Comparison of ENCODE assay signal across 8 cellular contexts in genomic region chr3:158794936-158795518, GRCh38. TPM values are rescaled to one million over a fixed set of nuclear protein-coding genes. Genes with fewer than 3 reads are reported as not detected.
DNase-seq lines count a peak whose midpoint lies in the region; ATAC-seq and TF ChIP-seq lines count a peak whose summit lies in the region.

No MANE protein-coding gene starts in this region.

- TF ChIP-seq RAD21 in SK-N-SH (IDR thresholded peaks at IDR 0.05; ENCODE audit: low read length) = peak; percentile 41; the same call in 1 of the 2 replicates

- no peaks in the 10 kb centered on the region for H3K79me2 ChIP-seq in SK-N-SH (ENCODE audit: insufficient read depth)

- CTCF ChIA-PET in CD4-positive, alpha-beta T cell (lab: Charles Lee) = interaction anchor here (0.7 to 1.5 kb wide), 4 partner anchors 9 to 136 kb away, joined by 3 to 5 read pairs (median 4); no protein-coding TSS in a partner anchor
- CTCF ChIA-PET in SK-N-SH (lab: Yijun Ruan, JAX) = interaction anchor here (0.5 to 2.5 kb wide), 12 partner anchors 9 to 766 kb away, joined by 3 to 14 read pairs (median 4); no protein-coding TSS in a partner anchor

- H3K27me3 ChIP-seq in CD4-positive, alpha-beta T cell (ENCODE audit: control insufficient read depth, insufficient read depth, low read length) = no peaks in the 10 kb centered on the region
- no peaks in the 10 kb centered on the region for H3K27me3 ChIP-seq in HL-60 (ENCODE audit: insufficient read depth, poor library complexity, severe bottlenecking)
- no peaks in the 10 kb centered on the region for H3K27me3 ChIP-seq in SK-N-SH (ENCODE audit: insufficient read depth)
- no peaks in the 10 kb centered on the region for H3K27me3 ChIP-seq in transverse colon

- H3K4me2 ChIP-seq in SK-N-SH = no peak overlapping the region

- TF ChIP-seq EP300 in SK-N-SH (IDR thresholded peaks at IDR 0.05; ENCODE audit: borderline replicate concordance in 1 of 2, low read depth in 1 of 2, low read length in 1 of 2) (no peak), transverse colon (IDR thresholded peaks at IDR 0.05; ENCODE audit: low read depth) (no peak)

- H3K9me3 ChIP-seq in CD4-positive, alpha-beta T cell (ENCODE audit: control insufficient read depth, low read length) = peaks cover 3% of the 10 kb centered on the region
- no peaks in the 10 kb centered on the region; the same call in 1 of the 2 replicates for H3K9me3 ChIP-seq in SK-N-SH
- H3K9me3 ChIP-seq in transverse colon = peaks cover 5 to 6% of the 10 kb centered on the region in 2 donors

- H3F3A ChIP-seq in SK-N-SH (replicated peaks; ENCODE audit: insufficient read depth) = peaks cover 16% of the 10 kb centered on the region

- in situ Hi-C loops in transverse colon (cut with MboI; ENCODE audit: low pct_ligation_motif_present in 1 of 4, low pct_unique_long_range_greater_than_20kb in 1 of 4, low sequenced_read_pairs in 3 of 4) = loop anchor here (5.0 to 25.0 kb wide), 7 partner anchors 68 to 258 kb away; no protein-coding TSS in a partner anchor

- no peak for DNase-seq in CD4-positive, alpha-beta T cell
- DNase-seq in HL-60 (ENCODE audit: low read depth in 1 of 2, low spot score in 1 of 2) = peak in 1 of 2 experiments; percentile 37
- peak; percentile 20 for DNase-seq in SK-N-SH
- peak; percentile 51 for DNase-seq in fibroblast of the aortic adventitia (ENCODE audit: low read depth)
- no peak for DNase-seq in transverse colon
- no peak for DNase-seq in NCI-H2029 (lab: John Stamatoyannopoulos, UW)

- H3K36me3 ChIP-seq in SK-N-SH (replicated peaks in 1 of 2; ENCODE audit: control insufficient read depth in 1 of 2, insufficient read depth in 2 of 2, low read length in 1 of 2) = no peaks in the 10 kb centered on the region
- H3K36me3 ChIP-seq in transverse colon = no peaks in the 10 kb centered on the region

- H3K27me3 Mint-ChIP-seq in CD4-positive, alpha-beta T cell = no peaks in the 10 kb centered on the region

- WGBS in SK-N-SH (ENCODE audit: low lambda C conversion rate) = 93% methylated on average over 5 of the region's 5 CpGs
- 0 to 72% methylated on average over 1 to 5 of the region's 5 CpGs for WGBS in transverse colon (ENCODE audit: low coverage in 1 of 2), 2 donors

- H4K20me1 ChIP-seq in SK-N-SH (ENCODE audit: insufficient read depth) = no peaks in the 10 kb centered on the region

- H3K4me1 ChIP-seq in SK-N-SH (ENCODE audit: control insufficient read depth in 1 of 2, insufficient read depth in 2 of 2, low read depth in 1 of 2, low read length in 1 of 2) (peaks cover 0 to 17% of the 10 kb centered on the region in 2 experiments; a peak in 3 of 4 replicates), transverse colon (peaks cover 0 to 8% (median 4%) of the 10 kb centered on the region in 4 donors)

- intact Hi-C loops in CD4-positive, alpha-beta T cell (cut with DNase I, micrococcal nuclease) = loop anchor here (5.0 kb wide), 4 partner anchors 133 to 1183 kb away; partner anchors contain the start of gene RSRC1 (in 1 of the 2)
- intact Hi-C loops in transverse colon (cut with DNase I; ENCODE audit: low total_unique reads) = no loop called here

- H3K9ac ChIP-seq in SK-N-SH = no peak overlapping the region

- H3K36me3 Mint-ChIP-seq in CD4-positive, alpha-beta T cell (ENCODE audit: low read depth) = no peaks in the 10 kb centered on the region

- peak; percentile 59 for TF ChIP-seq CTCF in CD4-positive, alpha-beta T cell (IDR thresholded peaks at IDR 0.05)
- peak; percentile 64 for TF ChIP-seq CTCF in HL-60 (IDR thresholded peaks at IDR 0.05; ENCODE audit: insufficient read depth, low read length)
- peak; percentile 62 for TF ChIP-seq CTCF in SK-N-SH (IDR thresholded peaks at IDR 0.05)
- peak; percentile 56 for TF ChIP-seq CTCF in fibroblast of the aortic adventitia (IDR thresholded peaks at IDR 0.05; ENCODE audit: insufficient read depth, low read length)
- peak; percentile 39 to 54 (median 53) for TF ChIP-seq CTCF in transverse colon (IDR thresholded peaks at IDR 0.05)

- POLR2A ChIA-PET in CD4-positive, alpha-beta T cell (lab: Charles Lee) = no interaction called here
- POLR2A ChIA-PET in SK-N-SH (lab: Yijun Ruan, JAX) = no interaction called here

- no peak overlapping the region for H3K27ac ChIP-seq in CD4-positive, alpha-beta T cell (ENCODE audit: low read depth, low read length)
- no peak overlapping the region for H3K27ac ChIP-seq in HL-60 (replicated peaks)
- no peak overlapping the region for H3K27ac ChIP-seq in SK-N-SH (ENCODE audit: low read depth in 2 of 2, low read length in 1 of 2)
- H3K27ac ChIP-seq in transverse colon = no peak overlapping the region

- no peaks in the 10 kb centered on the region for H3K9me3 Mint-ChIP-seq in CD4-positive, alpha-beta T cell

- TF ChIP-seq POLR2A in transverse colon (IDR thresholded peaks at IDR 0.05) = no peak

- no peak overlapping the region for H3K4me3 Mint-ChIP-seq in CD4-positive, alpha-beta T cell

- H3K4me3 ChIP-seq in HL-60 (replicated peaks; ENCODE audit: insufficient read depth, low read length) (no peak overlapping the region), SK-N-SH (ENCODE audit: low read depth in 2 of 2, low read length in 1 of 2) (no peak overlapping the region; a peak in 1 of 4 replicates), fibroblast of the aortic adventitia (ENCODE audit: low read depth, low read length) (no peak overlapping the region), transverse colon (no peak overlapping the region)

- H2AFZ ChIP-seq in SK-N-SH (ENCODE audit: low read depth) = no peak overlapping the region

- H3K9me2 ChIP-seq in SK-N-SH = no peaks in the 10 kb centered on the region

- ATAC-seq in CD4-positive, alpha-beta T cell (ENCODE audit: poor library complexity) = peak; percentile 46
- peak; percentile 69 for ATAC-seq in GM18909 (IDR thresholded peaks at IDR 0.05; ENCODE audit: poor library complexity, unreplicated experiment)
- no peak for ATAC-seq in HG03097 (IDR thresholded peaks at IDR 0.05; ENCODE audit: low FRiP score, unreplicated experiment)

- H3K27ac Mint-ChIP-seq in CD4-positive, alpha-beta T cell = no peak overlapping the region

- no peaks in the 10 kb centered on the region for H3K4me1 Mint-ChIP-seq in CD4-positive, alpha-beta T cell (ENCODE audit: low read depth)

TF ChIP-seq in SK-N-SH, 30 proteins besides CTCF, POLR2A, EP300 and RAD21 (continues in another document):
- TF ChIP-seq JUND (IDR thresholded peaks at IDR 0.05) = no peak
- TF ChIP-seq MAX (IDR thresholded peaks at IDR 0.05; ENCODE audit: low read depth) = no peak
- TF ChIP-seq ELF1 (IDR thresholded peaks at IDR 0.05) = no peak
- TF ChIP-seq GATA2 (CRISPR knock-in tag; IDR thresholded peaks at IDR 0.05) = no peak
- TF ChIP-seq NFIC (IDR thresholded peaks at IDR 0.05; ENCODE audit: borderline replicate concordance) = no peak
- TF ChIP-seq RCOR1 (IDR thresholded peaks at IDR 0.05; ENCODE audit: low read length) = no peak
- TF ChIP-seq IRF3 (IDR thresholded peaks at IDR 0.05; ENCODE audit: low read depth, low read length) = no peak
- no peak for TF ChIP-seq YY1 (IDR thresholded peaks at IDR 0.05; ENCODE audit: low read depth)
- no peak for TF ChIP-seq ZBTB33 (IDR thresholded peaks at IDR 0.05; ENCODE audit: borderline replicate concordance, low read depth)

RNA-seq across cellular contexts. Expression of gene MFSD1, which starts 6.8 kb away (rescaled TPM):
- total RNA-seq in CD4-positive, alpha-beta T cell = 1 to 10 TPM; 7.2 to 7.6 TPM
- polyA plus RNA-seq in SK-N-SH (2012; rRNA removed) = 44.9 and 70.4 TPM in 2 replicates
- polyA plus RNA-seq in SK-N-SH (2012; cell fraction: cytosol; rRNA removed) = 62.0 and 65.7 TPM in 2 replicates
- polyA plus RNA-seq in SK-N-SH (2012; cell fraction: nucleus; rRNA removed) = 21.3 and 43.6 TPM in 2 replicates
- total RNA-seq in fibroblast of the aortic adventitia (ENCODE audit: low replicate concordance) = 168 and 223 TPM in 2 replicates
- 10 to 100 TPM in 3 of 4 donors, 1 to 10 TPM in 1; 9.2 to 86.6 (median 64.0) TPM for total RNA-seq in transverse colon

Comparison
In these comparisons a context has a peak if more than half of its experiments do, and no peak if none do; other contexts are left out.
1. DNase-seq: peak in SK-N-SH (single experiment) and fibroblast of the aortic adventitia (single experiment); none in CD4-positive, alpha-beta T cell (0 of 10), transverse colon (single experiment) and NCI-H2029 (single experiment).
2. Peak in every context shown above with its lines, with median percentiles within 50 percentile points of each other: CTCF ChIP-seq.